In genomic region chr2:28869494-28870145, GRCh38 we compare ENCODE assay signal across 8 cellular contexts. TPM values are rescaled to one million over a fixed set of nuclear protein-coding genes. Genes with fewer than 3 reads are reported as not detected.
DNase-seq lines count a peak whose midpoint lies in the region; TF ChIP-seq lines count a peak whose summit lies in the region.

No MANE protein-coding gene starts in this region.

- peak overlapping the region; percentile 76 to 86 for H3K9ac ChIP-seq in liver (ENCODE audit: low read depth in 1 of 2, low read length in 2 of 2)

- no peak for DNase-seq in activated CD4-positive, alpha-beta T cell treated with anti-CD3 and anti-CD28 coated beads, Interleukin-2, amount 10 ng/mL, durations not matched to agents 24 days and 14 days
- DNase-seq in activated CD4-positive, alpha-beta T cell treated with anti-CD3 and anti-CD28 coated beads for 48 hours = no peak
- DNase-seq in HFFc6 (peak; percentile 44), NCI-H146 (lab: John Stamatoyannopoulos, UW) (peak; percentile 31), brain microvascular endothelial cell (no peak), testis (no peak), NCI-H446 treated with DMSO at 0.1 percent for 48 hours (lab: John Stamatoyannopoulos, UW) (no peak)

- under 1% methylated on average over 29 of the region's 29 CpGs for WGBS in liver
- 0 to 1% methylated on average over 13 to 29 of the region's 29 CpGs for WGBS in testis, 2 donors

- peaks cover 18% of the 10 kb centered on the region for H3K36me3 Mint-ChIP-seq in activated CD4-positive, alpha-beta T cell treated with anti-CD3 and anti-CD28 coated beads, Interleukin-2, amount 10 ng/mL, durations not matched to agents 24 days and 14 days (ENCODE audit: low read depth)
- peaks cover 7% of the 10 kb centered on the region; the same call in 1 of the 2 replicates for H3K36me3 Mint-ChIP-seq in HFFc6 (ENCODE audit: low read depth)

- H3K27ac ChIP-seq in brain microvascular endothelial cell = peak overlapping the region; percentile 73
- H3K27ac ChIP-seq in liver (ENCODE audit: low read depth in 1 of 2, low read length in 2 of 2) = peak overlapping the region; percentile 53 to 77
- H3K27ac ChIP-seq in testis = peak overlapping the region; percentile 3 to 40

- in situ Hi-C loops in brain microvascular endothelial cell (cut with HindIII; ENCODE audit: low pct_ligation_motif_present, low sequenced_read_pairs) = no loop called here

- peak overlapping the region; percentile 97 for H3K27ac Mint-ChIP-seq in activated CD4-positive, alpha-beta T cell treated with anti-CD3 and anti-CD28 coated beads, Interleukin-2, amount 10 ng/mL, durations not matched to agents 24 days and 14 days
- H3K27ac Mint-ChIP-seq in HFFc6 = peak overlapping the region; percentile 98

- H3K4me3 Mint-ChIP-seq in activated CD4-positive, alpha-beta T cell treated with anti-CD3 and anti-CD28 coated beads, Interleukin-2, amount 10 ng/mL, durations not matched to agents 24 days and 14 days = peak overlapping the region; percentile 94
- H3K4me3 Mint-ChIP-seq in HFFc6 = peak overlapping the region; percentile 96

- no peak for TF ChIP-seq RAD21 in liver (IDR thresholded peaks at IDR 0.05)

- peaks cover 26% of the 10 kb centered on the region for H3K4me1 Mint-ChIP-seq in activated CD4-positive, alpha-beta T cell treated with anti-CD3 and anti-CD28 coated beads, Interleukin-2, amount 10 ng/mL, durations not matched to agents 24 days and 14 days
- peaks cover 36% of the 10 kb centered on the region for H3K4me1 Mint-ChIP-seq in HFFc6 (ENCODE audit: low read depth)

- peak overlapping the region; percentile 97 for H3K4me3 ChIP-seq in brain microvascular endothelial cell (ENCODE audit: low read depth, low read length)
- peak overlapping the region; percentile 59 to 96 (median 96) for H3K4me3 ChIP-seq in liver (ENCODE audit: low read depth in 1 of 3, low read length in 3 of 3)
- H3K4me3 ChIP-seq in testis = peak overlapping the region; percentile 64 to 77

- H3K9me3 Mint-ChIP-seq in activated CD4-positive, alpha-beta T cell treated with anti-CD3 and anti-CD28 coated beads, Interleukin-2, amount 10 ng/mL, durations not matched to agents 24 days and 14 days = no peaks in the 10 kb centered on the region
- no peaks in the 10 kb centered on the region for H3K9me3 Mint-ChIP-seq in HFFc6

- no peak for TF ChIP-seq CTCF in HFFc6 (IDR thresholded peaks at IDR 0.05)
- TF ChIP-seq CTCF in brain microvascular endothelial cell (IDR thresholded peaks at IDR 0.05; ENCODE audit: low read depth, low read length, missing control alignments) = no peak
- no peak for TF ChIP-seq CTCF in liver (IDR thresholded peaks at IDR 0.05; ENCODE audit: low read depth, low read length, missing input control)
- TF ChIP-seq CTCF in testis (IDR thresholded peaks at IDR 0.05) = no peak

- no peak for TF ChIP-seq POLR2A in testis (IDR thresholded peaks at IDR 0.05)

- intact Hi-C loops in activated CD4-positive, alpha-beta T cell treated with anti-CD3 and anti-CD28 coated beads, Interleukin-2, amount 10 ng/mL, durations not matched to agents 24 days and 14 days (cut with micrococcal nuclease) = loop anchor here (1.0 to 10.0 kb wide), 4 partner anchors 25 to 1278 kb away; partner anchors contain the start of genes WDR43 and YPEL5
- intact Hi-C loops in testis (cut with DNase I; ENCODE audit: low total_unique reads) = no loop called here

- H3K4me1 ChIP-seq in liver (ENCODE audit: control insufficient read depth in 4 of 4, insufficient read depth in 4 of 4, low read length in 3 of 4) (peaks cover 0 to 24% (median 21%) of the 10 kb centered on the region in 4 donors), testis (peaks cover 7% of the 10 kb centered on the region)

- H3K36me3 ChIP-seq in brain microvascular endothelial cell (replicated peaks) (no peaks in the 10 kb centered on the region), liver (ENCODE audit: control insufficient read depth in 4 of 4, insufficient read depth in 3 of 4, low read depth in 1 of 4, low read length in 3 of 4) (peaks cover 0 to 1% (median 0%) of the 10 kb centered on the region in 4 donors), testis (ENCODE audit: low read depth, missing control alignments) (no peaks in the 10 kb centered on the region)

- H3K27me3 Mint-ChIP-seq in activated CD4-positive, alpha-beta T cell treated with anti-CD3 and anti-CD28 coated beads, Interleukin-2, amount 10 ng/mL, durations not matched to agents 24 days and 14 days = peaks cover 4% of the 10 kb centered on the region
- 0 out of 2 replicates have a peak, but pooled peaks cover 4% of the 10 kb centered on the region for H3K27me3 Mint-ChIP-seq in HFFc6 (ENCODE audit: insufficient read depth)

- H3K27me3 ChIP-seq in brain microvascular endothelial cell (replicated peaks) = no peaks in the 10 kb centered on the region
- no peaks in the 10 kb centered on the region for H3K27me3 ChIP-seq in liver (ENCODE audit: control insufficient read depth in 4 of 4, insufficient read depth in 4 of 4, low read length in 3 of 4)
- H3K27me3 ChIP-seq in testis = no peaks in the 10 kb centered on the region

- no peaks in the 10 kb centered on the region for H3K9me3 ChIP-seq in liver (ENCODE audit: control insufficient read depth in 4 of 4, low read length in 3 of 4)
- no peaks in the 10 kb centered on the region for H3K9me3 ChIP-seq in testis

TF ChIP-seq in liver, 16 proteins besides CTCF, POLR2A, EP300 and RAD21 (continues in another document):
- TF ChIP-seq ZBTB33 (IDR thresholded peaks at IDR 0.05) = no peak
- TF ChIP-seq FOXA1 (IDR thresholded peaks at IDR 0.05) = no peak
- TF ChIP-seq HNF4A (conservative IDR thresholded peaks at IDR 0.05) = no peak
- no peak for TF ChIP-seq MAX (IDR thresholded peaks at IDR 0.05)
- no peak for TF ChIP-seq REST (IDR thresholded peaks at IDR 0.05)

RNA-seq across cellular contexts. Expression of gene TRMT61B, which starts 0.5 kb away (rescaled TPM):
- total RNA-seq in activated CD4-positive, alpha-beta T cell treated with anti-CD3 and anti-CD28 coated beads, Interleukin-2, amount 10 ng/mL, durations not matched to agents 24 days and 14 days = 18.9 and 20.1 TPM in 2 replicates
- total RNA-seq in HFFc6 (2021; fragmentation: NEBNext Ultra II Directional; extraction: Animal tissue kit (Norgen Biotek cat#: 25700)) = 10 to 100 TPM; 11.3 to 13.9 (median 12.3) TPM
- 1 to 10 TPM; 9.5 to 10.0 TPM for total RNA-seq in liver
- 10 to 100 TPM in 1 of 2 donors, 1 to 10 TPM in 1; 7.6 to 10.6 TPM for polyA plus RNA-seq in liver
- total RNA-seq in testis = 10 to 100 TPM; 11.1 to 13.4 TPM
- 14.6 TPM for polyA plus RNA-seq in testis (ENCODE audit: insufficient read depth, low read depth, low replicate concordance)

RNA-seq across cellular contexts. Expression of gene WDR43, which starts 24.8 kb away (rescaled TPM):
- 181 and 190 TPM in 2 replicates for total RNA-seq in activated CD4-positive, alpha-beta T cell treated with anti-CD3 and anti-CD28 coated beads, Interleukin-2, amount 10 ng/mL, durations not matched to agents 24 days and 14 days
- 10 to 100 TPM; 67.8 to 81.1 (median 71.4) TPM for total RNA-seq in HFFc6 (2021; fragmentation: NEBNext Ultra II Directional; extraction: Animal tissue kit (Norgen Biotek cat#: 25700))
- 10 to 100 TPM; 22.6 to 43.1 TPM for total RNA-seq in liver
- 10 to 100 TPM; 11.1 to 12.4 TPM for polyA plus RNA-seq in liver
- total RNA-seq in testis = 10 to 100 TPM; 52.0 to 58.2 TPM
- 52.7 TPM for polyA plus RNA-seq in testis (ENCODE audit: insufficient read depth, low read depth, low replicate concordance)

RNA-seq across cellular contexts. Expression of gene SPDYA, which starts 59.0 kb away (rescaled TPM):
- total RNA-seq in activated CD4-positive, alpha-beta T cell treated with anti-CD3 and anti-CD28 coated beads, Interleukin-2, amount 10 ng/mL, durations not matched to agents 24 days and 14 days = 1.9 TPM in 2 replicates
- total RNA-seq in HFFc6 (2021; fragmentation: NEBNext Ultra II Directional; extraction: Animal tissue kit (Norgen Biotek cat#: 25700)) = under 1 TPM in 4 of 6 experiments, not detected in 2; 0.14 to 0.47 (median 0.34) TPM
- under 1 TPM; 0.14 to 0.67 TPM for total RNA-seq in liver
- under 1 TPM in 1 of 2 donors, not detected in 1; 0.49 TPM for polyA plus RNA-seq in liver
- total RNA-seq in testis = 10 to 100 TPM; 28.7 to 40.9 TPM
- polyA plus RNA-seq in testis (ENCODE audit: insufficient read depth, low read depth, low replicate concordance) = 93.7 TPM

Comparison
In these comparisons a context has a peak if more than half of its experiments do, and no peak if none do; other contexts are left out.
1. DNase-seq: peak in HFFc6 (single experiment) and NCI-H146 (single experiment); none in activated CD4-positive, alpha-beta T cell treated with anti-CD3 and anti-CD28 coated beads, Interleukin-2, amount 10 ng/mL, durations not matched to agents 24 days and 14 days (single experiment), activated CD4-positive, alpha-beta T cell treated with anti-CD3 and anti-CD28 coated beads for 48 hours (single experiment), brain microvascular endothelial cell (single experiment), testis (single experiment) and NCI-H446 treated with DMSO at 0.1 percent for 48 hours (single experiment).
2. H3K27ac ChIP-seq: peak in every context shown above with its lines; median percentile 73 in brain microvascular endothelial cell; 65 in liver; 22 in testis.
3. RNA of gene SPDYA, which starts 59.0 kb away (total RNA-seq): 28.7 to 40.9 TPM in testis; 1.9 TPM in activated CD4-positive, alpha-beta T cell treated with anti-CD3 and anti-CD28 coated beads, Interleukin-2, amount 10 ng/mL, durations not matched to agents 24 days and 14 days, 0.14 to 0.67 TPM in liver and 0.14 to 0.47 TPM in HFFc6; every median in the first group is over 10 times any median in the second.
4. Peak in every context shown above with its lines, with median percentiles within 50 percentile points of each other: H3K4me3 ChIP-seq.